8 cellular contexts compared by ENCODE assay signal in the genomic region with DNA sequence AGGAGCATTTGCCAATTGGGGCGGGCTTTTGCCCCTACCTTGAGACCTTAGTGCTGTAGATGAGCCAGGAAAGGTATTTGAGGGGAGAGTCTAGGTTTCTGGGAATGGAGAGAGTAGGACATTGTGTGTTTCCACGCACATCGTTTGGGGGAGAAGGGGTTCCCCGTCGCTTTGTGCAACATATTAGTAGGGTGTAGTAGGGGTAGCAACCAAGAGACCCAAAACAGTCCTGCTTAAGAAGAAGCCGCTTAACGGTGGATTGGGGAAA. TPM values are rescaled to one million over a fixed set of nuclear protein-coding genes. Genes with fewer than 3 reads are reported as not detected.
DNase-seq lines count a peak whose midpoint lies in the region; ATAC-seq and TF ChIP-seq lines count a peak whose summit lies in the region.

No MANE protein-coding gene starts in this region.

- H3K4me1 ChIP-seq in HAP-1 (peaks cover 13% of the 10 kb centered on the region), mesodermal cell (ENCODE audit: control insufficient read depth, insufficient read depth, low read length, poor library complexity, severe bottlenecking) (peaks cover 7% of the 10 kb centered on the region)

- WGBS in mesodermal cell (ENCODE audit: insufficient coverage in 2 of 2), 2 experiments, result 2 to 6% methylated on average over 7 of the region's 7 CpGs

- TF ChIP-seq CTCF in 22Rv1 (IDR thresholded peaks at IDR 0.05) (no peak), MCF 10A (IDR thresholded peaks at IDR 0.05; ENCODE audit: unreplicated experiment) (no peak)

- peaks cover 39% of the 10 kb centered on the region for H3K36me3 Mint-ChIP-seq in MCF 10A (ENCODE audit: insufficient read depth, unreplicated experiment)

- H3K36me3 ChIP-seq in HAP-1 (replicated peaks), result peaks cover 30% of the 10 kb centered on the region
- peaks cover 21% of the 10 kb centered on the region for H3K36me3 ChIP-seq in mesodermal cell (ENCODE audit: control insufficient read depth, insufficient read depth, low read length)

- no peak for ATAC-seq in GM21723 (IDR thresholded peaks at IDR 0.05; ENCODE audit: unreplicated experiment)

- peak overlapping the region; percentile 98 for H3K4me3 ChIP-seq in HAP-1
- H3K4me3 ChIP-seq in mesodermal cell (ENCODE audit: extremely low read depth, insufficient read depth, low read length, poor library complexity, severe bottlenecking), result peak overlapping the region; percentile 100

- H3K9me3 ChIP-seq in HAP-1 (no peaks in the 10 kb centered on the region), mesodermal cell (ENCODE audit: control insufficient read depth, low read length) (no peaks in the 10 kb centered on the region)

- peaks cover 5% of the 10 kb centered on the region for H3K4me1 Mint-ChIP-seq in MCF 10A (ENCODE audit: insufficient read depth, unreplicated experiment)

- H3K27ac ChIP-seq in 22Rv1 (peak overlapping the region; percentile 100), mesodermal cell (ENCODE audit: low read depth, low read length, severe bottlenecking) (peak overlapping the region; percentile 100)

- peak overlapping the region; percentile 89 for H3K4me3 Mint-ChIP-seq in MCF 10A (ENCODE audit: unreplicated experiment)

- H3K9me3 Mint-ChIP-seq in MCF 10A (ENCODE audit: unreplicated experiment), result no peaks in the 10 kb centered on the region

- no peaks in the 10 kb centered on the region for H3K27me3 Mint-ChIP-seq in MCF 10A (ENCODE audit: insufficient read depth, unreplicated experiment)

- peak overlapping the region; percentile 97 for H3K27ac Mint-ChIP-seq in MCF 10A (ENCODE audit: low read depth, unreplicated experiment)

- POLR2A ChIA-PET in MCF 10A (lab: Yijun Ruan, JAX), result interaction anchor here (0.5 to 8.2 kb wide), 32 partner anchors 10 to 936 kb away, joined by 3 to 181 read pairs (median 4); a partner anchor contains a TSS

- CTCF ChIA-PET in MCF 10A (lab: Yijun Ruan, JAX), result interaction anchor here (1.5 to 2.3 kb wide), 2 partner anchors 21 to 52 kb away, joined by 5 to 9 read pairs; no protein-coding TSS in a partner anchor

- no peaks in the 10 kb centered on the region for H3K27me3 ChIP-seq in HAP-1 (ENCODE audit: low read depth)

- intact Hi-C loops in MCF 10A (cut with micrococcal nuclease), result loop anchor here (1.0 kb wide), 1 partner anchor 37 kb away; a partner anchor contains a TSS

- no peak for DNase-seq in HAP-1 (ENCODE audit: low spot score in 2 of 2)
- no peak for DNase-seq in MCF 10A (ENCODE audit: unreplicated experiment)
- DNase-seq in NCI-H748 treated with DMSO at 0.1 percent for 48 hours (lab: John Stamatoyannopoulos, UW), result no peak
- DNase-seq in NCI-H146 (lab: John Stamatoyannopoulos, UW), result no peak
- DNase-seq in effector CD4-positive, alpha-beta T cell, result no peak

- TSS peak; percentile 97 for BruUV-seq in MCF 10A (replicated peaks; lab: Mats Ljungman, UMichigan)

- in situ Hi-C loops in HAP-1 (cut with MboI; ENCODE audit: low sequenced_read_pairs), result no loop called here

RNA-seq across cellular contexts. Expression of a gene that starts 0.7 kb away (rescaled TPM):
- total RNA-seq in MCF 10A (2022), result 212 and 228 TPM in 2 replicates
- polyA plus RNA-seq in mesodermal cell (2013, experiment 1 of 2), result 279 TPM
- polyA plus RNA-seq in mesodermal cell (2013, experiment 2 of 2), result 307 TPM

RNA-seq across cellular contexts. Expression of a gene that starts 36.3 kb away (rescaled TPM):
- 1,274 and 1,490 TPM in 2 replicates for total RNA-seq in MCF 10A (2022)
- 1,371 TPM for polyA plus RNA-seq in mesodermal cell (2013, experiment 1 of 2)
- polyA plus RNA-seq in mesodermal cell (2013, experiment 2 of 2), result 1,422 TPM

RNA-seq across cellular contexts. Expression of a gene that starts 43.0 kb away (rescaled TPM):
- 719 and 909 TPM in 2 replicates for total RNA-seq in MCF 10A (2022)
- 803 TPM for polyA plus RNA-seq in mesodermal cell (2013, experiment 1 of 2)
- polyA plus RNA-seq in mesodermal cell (2013, experiment 2 of 2), result 755 TPM

RNA-seq across cellular contexts. Expression of a gene that starts 58.7 kb away (rescaled TPM):
- total RNA-seq in MCF 10A (2022), result 87.3 and 101 TPM in 2 replicates
- polyA plus RNA-seq in mesodermal cell (2013, experiment 1 of 2), result 127 TPM
- polyA plus RNA-seq in mesodermal cell (2013, experiment 2 of 2), result 95.9 TPM
